In genomic region chr16:31182391-31182790, GRCh38 we compare ENCODE assay signal across 8 cellular contexts. TPM values are rescaled to one million over a fixed set of nuclear protein-coding genes. Genes with fewer than 3 reads are reported as not detected.
DNase-seq lines count a peak whose midpoint lies in the region; ATAC-seq and TF ChIP-seq lines count a peak whose summit lies in the region.

No MANE protein-coding gene starts in this region.

- H3K4me1 Mint-ChIP-seq in CD14-positive monocyte (peaks cover 67% of the 10 kb centered on the region), chondrocyte (ENCODE audit: low read depth) (peaks cover 53% of the 10 kb centered on the region), nephron progenitor cell (peaks cover 65% of the 10 kb centered on the region)

- ATAC-seq in GM19035 (IDR thresholded peaks at IDR 0.05; ENCODE audit: unreplicated experiment) (no peak), left lobe of liver (no peak), HG03378 (IDR thresholded peaks at IDR 0.05; ENCODE audit: unreplicated experiment) (no peak)

- H3K9me3 Mint-ChIP-seq in CD14-positive monocyte (peaks cover 0 to 3% (median 0%) of the 10 kb centered on the region in 7 donors), chondrocyte (ENCODE audit: low read depth) (no peaks in the 10 kb centered on the region), nephron progenitor cell (no peaks in the 10 kb centered on the region)

- TF ChIP-seq CTCF in CD14-positive monocyte (IDR thresholded peaks at IDR 0.05) (no peak), LNCaP clone FGC (IDR thresholded peaks at IDR 0.05; ENCODE audit: control insufficient read depth, extremely low read depth, insufficient read depth) (no peak), chondrocyte (IDR thresholded peaks at IDR 0.05) (no peak), nephron progenitor cell (IDR thresholded peaks at IDR 0.05) (no peak)

- DNase-seq in CD14-positive monocyte (ENCODE audit: low spot score): no peak
- DNase-seq in LNCaP clone FGC (ENCODE audit: low read depth): no peak
- DNase-seq in chondrocyte (ENCODE audit: low spot score): peak; percentile 33
- DNase-seq in nephron progenitor cell: no peak
- DNase-seq in left lobe of liver (ENCODE audit: low spot score): no peak
- no peak for DNase-seq in NCI-H226

- peaks cover 0 to 2% (median 0%) of the 10 kb centered on the region in 3 donors for H3K27me3 Mint-ChIP-seq in CD14-positive monocyte (ENCODE audit: low read depth in 3 of 3)
- no peaks in the 10 kb centered on the region for H3K27me3 Mint-ChIP-seq in chondrocyte (ENCODE audit: low read depth)
- H3K27me3 Mint-ChIP-seq in nephron progenitor cell (ENCODE audit: low read depth, poor library complexity): no peaks in the 10 kb centered on the region

- H3K27ac Mint-ChIP-seq in CD14-positive monocyte (peak overlapping the region in 6 of 7 donors; percentile 37 to 100 (median 68)), chondrocyte (ENCODE audit: unreplicated experiment) (peak overlapping the region; percentile 100), nephron progenitor cell (peak overlapping the region; percentile 75)

- peak overlapping the region; percentile 94 for H3K4me3 ChIP-seq in LNCaP clone FGC (ENCODE audit: low read depth, low read length)

- peaks cover 52 to 54% of the 10 kb centered on the region in 2 donors for H3K36me3 Mint-ChIP-seq in CD14-positive monocyte
- peaks cover 46% of the 10 kb centered on the region for H3K36me3 Mint-ChIP-seq in chondrocyte (ENCODE audit: low read depth)
- H3K36me3 Mint-ChIP-seq in nephron progenitor cell (ENCODE audit: low read depth): peaks cover 61% of the 10 kb centered on the region

- intact Hi-C loops in CD14-positive monocyte (cut with micrococcal nuclease): loop anchor here in 1 of 2 donors (5.0 kb wide), 1 partner anchor 175 kb away; the partner anchor contains the start of gene ITGAX

- H3K4me3 Mint-ChIP-seq in CD14-positive monocyte (peak overlapping the region; percentile 93 to 94), chondrocyte (ENCODE audit: unreplicated experiment) (peak overlapping the region; percentile 96), nephron progenitor cell (peak overlapping the region; percentile 99)

RNA-seq across cellular contexts. Expression of gene FUS, which starts 2.5 kb away (rescaled TPM):
- polyA plus RNA-seq in CD14-positive monocyte: 10 to 100 TPM; 54.9 to 78.5 TPM
- total RNA-seq in chondrocyte (226 to 414 TPM (median 231 TPM) in 3 replicates), left lobe of liver (43.5 TPM)

RNA-seq across cellular contexts. Expression of gene PYCARD, which starts 20.2 kb away (rescaled TPM):
- 100 to 1,000 TPM; 374 to 400 TPM for polyA plus RNA-seq in CD14-positive monocyte
- total RNA-seq in chondrocyte (2.7 to 2.9 TPM (median 2.8 TPM) in 3 replicates), left lobe of liver (5.9 TPM)

RNA-seq across cellular contexts. Expression of gene TRIM72, which starts 31.5 kb away (rescaled TPM):
- not detected for polyA plus RNA-seq in CD14-positive monocyte
- total RNA-seq in chondrocyte (not detected in 3 replicates), left lobe of liver (not detected)

RNA-seq across cellular contexts. Expression of gene PRSS36, which starts 32.5 kb away (rescaled TPM):
- 1 to 10 TPM; 3.1 to 4.2 TPM for polyA plus RNA-seq in CD14-positive monocyte
- total RNA-seq in chondrocyte (0.35 to 0.39 TPM in 2 of 3 replicates, not detected in the other), left lobe of liver (1.5 TPM)

RNA-seq across cellular contexts. Expression of gene PYDC1, which starts 34.5 kb away (rescaled TPM):
- polyA plus RNA-seq in CD14-positive monocyte: not detected
- total RNA-seq in chondrocyte: not detected in 3 replicates
- not detected for total RNA-seq in left lobe of liver
